In the genomic region with DNA sequence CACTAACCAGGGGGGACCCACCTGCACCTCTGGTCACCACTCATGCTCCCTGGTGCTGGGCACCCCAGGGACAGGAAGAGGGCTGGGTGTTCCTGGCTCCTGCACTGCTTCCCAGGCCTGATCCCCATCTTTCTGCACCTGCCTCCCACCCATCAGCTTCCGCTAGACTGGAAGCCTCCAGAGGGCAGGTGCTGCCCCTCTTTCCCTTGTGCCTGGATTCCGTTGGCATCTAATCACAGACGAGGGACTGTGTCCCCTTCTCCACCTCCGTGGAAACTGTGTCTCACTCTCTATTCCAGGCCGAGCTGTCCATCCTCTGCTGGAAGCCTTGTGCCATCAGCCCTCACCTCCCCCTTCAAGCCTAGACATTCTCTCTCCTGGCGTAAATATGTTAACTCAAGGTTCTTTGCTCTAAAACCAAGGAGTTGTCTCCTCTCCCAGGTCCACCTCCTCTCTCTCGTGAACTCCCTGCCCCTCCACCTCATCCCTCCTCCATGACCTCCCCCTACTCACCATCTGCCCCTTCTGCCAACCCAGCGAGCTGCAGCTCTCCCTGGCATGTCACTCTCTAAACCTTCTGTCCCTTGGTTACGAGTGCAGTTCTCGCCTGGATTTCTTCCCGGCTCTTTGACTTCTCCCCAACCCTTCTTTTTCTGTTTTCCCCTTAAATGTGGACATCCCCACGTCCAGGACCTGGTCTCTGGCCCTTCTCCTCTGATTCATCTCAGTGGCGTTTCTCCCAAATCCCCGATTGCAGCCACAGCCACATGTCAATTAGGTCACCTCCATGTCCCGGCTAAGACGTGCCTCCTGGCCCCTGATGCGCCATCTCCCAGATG, we compare ENCODE assay signal across 20 cellular contexts.
DNase-seq lines count a peak whose midpoint lies in the region; ATAC-seq and TF ChIP-seq lines count a peak whose summit lies in the region.
"Had no signal": no experiment of that assay in that cellular context is flagged by ENCODE, and none has a peak within 500 bp of the region (broad histone marks: within the 10 kb centered on the region; RNA-seq: fewer than 3 reads in every experiment).

No MANE protein-coding gene starts in this region.

- H3K56ac ChIP-seq in IMR-90 (ENCODE audit: extremely low read depth, insufficient read depth, low read length), result no peak overlapping the region

- peak overlapping the region; percentile 62 for H3K4me3 Mint-ChIP-seq in nephron progenitor cell
- H3K4me3 Mint-ChIP-seq in endodermal cell, result no peak overlapping the region

- intact Hi-C loops in IMR-90 (cut with micrococcal nuclease), result loop anchor here (5.0 kb wide), 1 partner anchor 381 kb away; a partner anchor contains a TSS

- H2BK120ac ChIP-seq in IMR-90 (ENCODE audit: low read depth, low read length), result peak overlapping the region; percentile 19; the same call in 1 of the 2 replicates

- H3K79me1 ChIP-seq in IMR-90 (ENCODE audit: low read depth in 1 of 2, low read length in 2 of 2), result no peaks in the 10 kb centered on the region

- BruUV-seq in IMR-90 (replicated peaks; lab: Mats Ljungman, UMichigan), result no TSS peak

- ATAC-seq in IMR-90 (ENCODE audit: low read depth), result no peak
- ATAC-seq: foreskin keratinocyte, GM12878 had no signal

- CTCF ChIA-PET in IMR-90 (lab: Yijun Ruan, JAX), result interaction anchor here (0.6 to 1.2 kb wide), 4 partner anchors 12 to 192 kb away, joined by 3 to 5 read pairs (median 4); no protein-coding TSS in a partner anchor

- TF ChIP-seq RAD21 in IMR-90 (IDR thresholded peaks at IDR 0.05; ENCODE audit: low read length), result no peak

- H3K23ac ChIP-seq in IMR-90 (ENCODE audit: low read depth, low read length), result peak overlapping the region; percentile 42; the same call in 1 of the 2 replicates

- no peak overlapping the region for H3K9ac ChIP-seq in IMR-90 (ENCODE audit: low read depth, low read length)
- no peak overlapping the region for H3K9ac ChIP-seq in endodermal cell (ENCODE audit: extremely low read depth, low read length, poor library complexity, severe bottlenecking)

- DNase-seq in D341Med (ENCODE audit: low spot score) (peak; percentile 47), IMR-90 (no peak), cerebellum (ENCODE audit: low spot score) (peak; percentile 52), nephron progenitor cell (no peak), SIG-M5 treated with dmso at 0.1 percent for 504 hours (lab: John Stamatoyannopoulos, UW; ENCODE audit: unreplicated experiment) (no peak), endodermal cell (no peak), activated T-cell treated with anti-CD3 and anti-CD28 coated beads for 4 hours (no peak)
- DNase-seq: activated CD4-positive, alpha-beta T cell treated with anti-CD3 and anti-CD28 coated beads for 48 hours; activated effector memory CD4-positive, alpha-beta T cell treated with Interleukin-2 at 50 U/mL for 16 hours; foreskin keratinocyte; GF-D8; HCEC 1CT; mammary epithelial cell; MG63; NCI-H226; retina; RPMI8226 had no signal

- H2BK15ac ChIP-seq in IMR-90 (ENCODE audit: low read depth, low read length), result no peak overlapping the region; the same call in 2 of the 3 replicates

- 0 out of 2 replicates have a peak overlapping the region, but pooled peaks have one; percentile 29 for H3K14ac ChIP-seq in IMR-90 (replicated peaks; ENCODE audit: low read depth, low read length)

- in situ Hi-C loops in IMR-90 (cut with MboI; ENCODE audit: low sequenced_read_pairs), result loop anchor here (25.0 kb wide), 1 partner anchor 386 kb away; a partner anchor contains a TSS

- H2BK20ac ChIP-seq in IMR-90 (ENCODE audit: low read depth, low read length), result peak overlapping the region; percentile 72; the same call in 1 of the 2 replicates

- H3K36me3 Mint-ChIP-seq in nephron progenitor cell (ENCODE audit: low read depth), result no peaks in the 10 kb centered on the region
- H3K36me3 Mint-ChIP-seq in endodermal cell (ENCODE audit: low read depth), result no peaks in the 10 kb centered on the region

- no peaks in the 10 kb centered on the region for H3K9me3 Mint-ChIP-seq in nephron progenitor cell
- no peaks in the 10 kb centered on the region for H3K9me3 Mint-ChIP-seq in endodermal cell

- POLR2A ChIA-PET in IMR-90 (lab: Charles Lee; ENCODE audit: unreplicated experiment), result interaction anchor here (0.6 kb wide), 1 partner anchor 172 kb away, joined by 3 read pairs; no protein-coding TSS in a partner anchor

- H2AFZ ChIP-seq in IMR-90 (replicated peaks; ENCODE audit: low read length, poor library complexity), result peak overlapping the region; percentile 43

- H3K27ac Mint-ChIP-seq in nephron progenitor cell (no peak overlapping the region), endodermal cell (no peak overlapping the region)

- peak overlapping the region; percentile 9 for H2AK9ac ChIP-seq in IMR-90 (replicated peaks; ENCODE audit: low read depth, low read length, poor library complexity)

- no peaks in the 10 kb centered on the region for H3K27me3 ChIP-seq in IMR-90 (ENCODE audit: control insufficient read depth, insufficient read depth, low read length)
- peaks cover 11% of the 10 kb centered on the region for H3K27me3 ChIP-seq in endodermal cell (ENCODE audit: control insufficient read depth, insufficient read depth, low read length, poor library complexity, severe bottlenecking)
- H3K27me3 ChIP-seq: MG63 had no signal

- peaks cover 34% of the 10 kb centered on the region for H3K4me1 Mint-ChIP-seq in nephron progenitor cell
- H3K4me1 Mint-ChIP-seq in endodermal cell, result peaks cover 3% of the 10 kb centered on the region

- H3K4me1 ChIP-seq in IMR-90 (ENCODE audit: control insufficient read depth, insufficient read depth, low read length) (peaks cover 10% of the 10 kb centered on the region), endodermal cell (ENCODE audit: control insufficient read depth, insufficient read depth, low read length) (no peaks in the 10 kb centered on the region)
- H3K4me1 ChIP-seq: foreskin keratinocyte had no signal

- peaks cover 43% of the 10 kb centered on the region for H3K27me3 Mint-ChIP-seq in nephron progenitor cell (ENCODE audit: low read depth, poor library complexity)
- H3K27me3 Mint-ChIP-seq in endodermal cell (ENCODE audit: insufficient read depth), result peaks cover 25% of the 10 kb centered on the region

- H3K4ac ChIP-seq in IMR-90 (ENCODE audit: low read depth, low read length), result peak overlapping the region; percentile 60

- H3K4me2 ChIP-seq in IMR-90 (ENCODE audit: low read depth, low read length), result no peak overlapping the region

- H3K27ac ChIP-seq in IMR-90 (ENCODE audit: insufficient read depth, low read length) (no peak overlapping the region), endodermal cell (ENCODE audit: low read depth, low read length) (no peak overlapping the region)
- H3K27ac ChIP-seq: epithelial cell of prostate, foreskin keratinocyte, neutrophil had no signal

- peaks cover 4% of the 10 kb centered on the region; the same call in 1 of the 2 replicates for H3K9me1 ChIP-seq in IMR-90 (ENCODE audit: insufficient read depth, low read length)

- H3K18ac ChIP-seq in IMR-90 (ENCODE audit: low read depth, low read length), result no peak overlapping the region

- H2BK5ac ChIP-seq in IMR-90 (ENCODE audit: low read depth, low read length, poor library complexity, severe bottlenecking), result no peak overlapping the region

- H2AK5ac ChIP-seq in IMR-90 (ENCODE audit: low read depth, low read length), result peak overlapping the region; percentile 59

- H3K9me3 ChIP-seq in IMR-90 (ENCODE audit: control insufficient read depth, insufficient read depth, low read length) (no peaks in the 10 kb centered on the region), endodermal cell (ENCODE audit: control insufficient read depth, low read length) (no peaks in the 10 kb centered on the region)
- H3K9me3 ChIP-seq: MG63, neutrophil had no signal

- H4K20me1 ChIP-seq in IMR-90 (ENCODE audit: insufficient read depth, low read length), result no peaks in the 10 kb centered on the region

- dilution Hi-C loops in IMR-90 (cut with HindIII; ENCODE audit: low sequenced_read_pairs, unreplicated experiment), result no loop called here

- no peak for TF ChIP-seq CTCF in IMR-90 (conservative IDR thresholded peaks at IDR 0.05; ENCODE audit: low read depth, low read length)
- TF ChIP-seq CTCF in nephron progenitor cell (IDR thresholded peaks at IDR 0.05), result no peak
- TF ChIP-seq CTCF in endodermal cell (conservative IDR thresholded peaks at IDR 0.05), result no peak

- no peak overlapping the region for H4K8ac ChIP-seq in IMR-90 (ENCODE audit: low read depth in 2 of 2, low read length in 2 of 2)

- H3K4me3 ChIP-seq in IMR-90 (ENCODE audit: insufficient read depth, low read depth, low read length) (no peak overlapping the region), endodermal cell (ENCODE audit: low read length) (no peak overlapping the region)
- H3K4me3 ChIP-seq: GM12878, MG63 had no signal

- H4K91ac ChIP-seq in IMR-90 (ENCODE audit: insufficient read depth, low read depth, low read length), result peak overlapping the region; percentile 18

- TF ChIP-seq POLR2A in IMR-90 (IDR thresholded peaks at IDR 0.05; ENCODE audit: low read depth, low read length), result no peak

- no peaks in the 10 kb centered on the region for H3K36me3 ChIP-seq in IMR-90 (ENCODE audit: control insufficient read depth, insufficient read depth, low read length)
- H3K36me3 ChIP-seq in endodermal cell (ENCODE audit: control insufficient read depth, insufficient read depth, low read length), result no peaks in the 10 kb centered on the region
- H3K36me3 ChIP-seq: MG63, neutrophil had no signal

- H4K5ac ChIP-seq in IMR-90 (ENCODE audit: low read depth, low read length), result no peak overlapping the region

- WGBS in IMR-90 (ENCODE audit: extremely low coverage in 2 of 2, insufficient read length in 1 of 2), 2 experiments, result 69% methylated on average over 14 of the region's 17 CpGs; no CpG with 5 or more reads in 1 of the 2 experiments
- WGBS in endodermal cell (ENCODE audit: insufficient coverage in 1 of 2, insufficient read length in 1 of 2), 2 experiments, result 88 to 90% methylated on average over 9 to 17 of the region's 17 CpGs

TF ChIP-seq in IMR-90, 13 proteins besides CTCF, POLR2A, EP300 and RAD21 (continues in another document):
- no peak for TF ChIP-seq RFX5 (IDR thresholded peaks at IDR 0.05; ENCODE audit: low read depth, low read length)
- no peak for TF ChIP-seq MXI1 (IDR thresholded peaks at IDR 0.05; ENCODE audit: borderline replicate concordance, low read depth, low read length)
- TF ChIP-seq RCOR1 (IDR thresholded peaks at IDR 0.05; ENCODE audit: insufficient replicate concordance, low read length), result no peak
- no peak for TF ChIP-seq CHD1 (IDR thresholded peaks at IDR 0.05; ENCODE audit: low read depth, low read length)
- no peak for TF ChIP-seq MAZ (IDR thresholded peaks at IDR 0.05; ENCODE audit: borderline replicate concordance, low read depth, low read length)
- TF ChIP-seq BHLHE40 (IDR thresholded peaks at IDR 0.05; ENCODE audit: low read depth, low read length), result no peak
- TF ChIP-seq FOS (IDR thresholded peaks at IDR 0.05; ENCODE audit: low read depth, low read length), result no peak

Comparison
In these comparisons a context has a peak if more than half of its experiments do, and no peak if none do; other contexts are left out.
1. DNase-seq: peak in D341Med (single experiment) and cerebellum (single experiment); none in IMR-90 (single experiment), nephron progenitor cell (single experiment), SIG-M5 treated with dmso at 0.1 percent for 504 hours (single experiment), endodermal cell (single experiment) and activated T-cell treated with anti-CD3 and anti-CD28 coated beads for 4 hours (single experiment).